In the genomic region with DNA sequence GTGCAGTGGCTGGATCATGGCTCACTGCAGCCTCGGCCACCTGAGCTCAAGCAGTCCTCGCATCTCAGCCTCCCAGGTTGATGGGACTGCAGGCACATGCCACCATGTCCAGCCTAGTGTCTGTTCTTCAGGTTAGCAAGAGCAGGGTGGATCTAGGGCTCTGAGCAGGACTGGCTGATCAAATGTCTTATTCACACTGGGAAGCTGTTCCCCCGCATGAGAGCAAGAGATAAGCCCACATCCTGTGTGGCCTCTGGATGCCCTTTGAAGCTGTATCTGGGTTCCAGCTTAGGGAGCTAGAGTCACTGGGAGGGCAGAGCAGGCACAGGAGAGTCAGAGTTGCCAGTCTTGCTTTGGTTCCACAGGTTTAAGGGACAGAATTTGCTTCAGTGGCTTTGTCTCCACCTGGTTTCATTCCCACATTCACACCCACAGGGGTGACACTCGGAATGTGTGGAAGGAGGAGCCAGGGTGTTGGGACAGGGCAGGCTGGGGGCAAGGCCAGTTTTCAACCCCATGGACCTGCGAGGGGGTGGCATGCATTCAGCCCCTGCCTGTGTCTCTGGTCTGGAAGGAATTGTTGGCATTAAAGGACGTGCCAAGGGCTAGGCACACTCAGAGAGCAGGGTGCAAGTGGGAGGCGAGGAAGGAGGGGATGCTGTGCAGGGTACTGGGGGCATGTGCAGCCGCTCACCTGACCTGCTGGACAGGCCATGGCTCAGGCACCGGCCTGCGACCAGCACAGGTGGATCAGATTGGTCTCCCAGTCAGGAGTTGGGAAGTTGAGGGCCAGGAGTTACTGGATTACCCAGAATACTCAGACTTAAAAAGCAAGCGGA, we compare ENCODE assay signal across 14 cellular contexts. TPM values are rescaled to one million over a fixed set of nuclear protein-coding genes. Genes with fewer than 3 reads are reported as not detected.
A peak's percentile ranks its signal among the peaks of the same experiment; 100 is the strongest.
DNase-seq lines count a peak whose midpoint lies in the region; ATAC-seq, FAIRE-seq and TF ChIP-seq lines count a peak whose summit lies in the region.
"Had no signal": no experiment of that assay in that cellular context is flagged by ENCODE, and none has a peak within 500 bp of the region (broad histone marks: within the 10 kb centered on the region; RNA-seq: fewer than 3 reads in every experiment).

No MANE protein-coding gene starts in this region.

- TF ChIP-seq CTCF in activated B cell treated with CpG ODN at 0.5 μM for 24 hours (IDR thresholded peaks at IDR 0.05) (no peak), PC-3 (conservative IDR thresholded peaks at IDR 0.05; ENCODE audit: low read depth, low read length) (no peak), gastrocnemius medialis (IDR thresholded peaks at IDR 0.05 in 4 of 5, conservative IDR thresholded peaks at IDR 0.05 in 1 of 5) (no peak)

- no TSS peak for BruUV-seq in PC-3 (replicated peaks; lab: Mats Ljungman, UMichigan)

- H3K4me1 ChIP-seq in CD4-positive, CD25-positive, alpha-beta regulatory T cell (ENCODE audit: control insufficient read depth, insufficient read depth, low read length, poor library complexity, severe bottlenecking) = peaks cover 26% of the 10 kb centered on the region
- H3K4me1 ChIP-seq in PC-3 (ENCODE audit: insufficient read depth, low read length) (no peaks in the 10 kb centered on the region), gastrocnemius medialis (no peaks in the 10 kb centered on the region)

- no peak overlapping the region for H3K9ac ChIP-seq in PC-3 (ENCODE audit: low read length)

- H4K20me1 ChIP-seq in PC-3 (ENCODE audit: low read length) = no peaks in the 10 kb centered on the region

- H3K4me3 ChIP-seq in CD4-positive, CD25-positive, alpha-beta regulatory T cell (ENCODE audit: low read depth, low read length) = no peak overlapping the region
- no peak overlapping the region for H3K4me3 ChIP-seq in PC-3 (ENCODE audit: low read length)
- no peak overlapping the region for H3K4me3 ChIP-seq in gastrocnemius medialis

- no peaks in the 10 kb centered on the region for H3K79me2 ChIP-seq in PC-3 (ENCODE audit: low read length)

- POLR2A ChIA-PET in activated B cell treated with CpG ODN at 0.5 μM for 24 hours (lab: Charles Lee) (interaction anchor here (5.4 kb wide), 1 partner anchor 9 kb away, joined by 37 read pairs; no protein-coding TSS in a partner anchor), PC-3 (lab: Charles Lee; ENCODE audit: unreplicated experiment) (no interaction called here)

- peak; percentile 48 for FAIRE-seq in GM12891 (lab: Jason Lieb, UNC)
- FAIRE-seq: H54 had no signal

- no peak overlapping the region for H2AFZ ChIP-seq in PC-3 (ENCODE audit: low read length)

- H3K27me3 Mint-ChIP-seq in CD4-positive, CD25-positive, alpha-beta regulatory T cell = no peaks in the 10 kb centered on the region
- H3K27me3 Mint-ChIP-seq in activated B cell treated with CpG ODN at 0.5 μM for 24 hours = no peaks in the 10 kb centered on the region
- H3K27me3 Mint-ChIP-seq: CD4-positive, alpha-beta T cell; naive thymus-derived CD8-positive, alpha-beta T cell had no signal

- H3K9me2 ChIP-seq in PC-3 (replicated peaks; ENCODE audit: low read length) = no peaks in the 10 kb centered on the region

- no peaks in the 10 kb centered on the region for H3K9me3 ChIP-seq in CD4-positive, CD25-positive, alpha-beta regulatory T cell (ENCODE audit: control insufficient read depth in 2 of 2, low read length in 2 of 2)
- H3K9me3 ChIP-seq in PC-3 (ENCODE audit: low read length) (no peaks in the 10 kb centered on the region), gastrocnemius medialis (no peaks in the 10 kb centered on the region)

- H3F3A ChIP-seq in PC-3 (ENCODE audit: low read length, unreplicated experiment) = no peaks in the 10 kb centered on the region

- in situ Hi-C loops in gastrocnemius medialis (cut with MboI; ENCODE audit: low sequenced_read_pairs in 4 of 4) = no loop called here

- intact Hi-C loops in activated B cell treated with CpG ODN at 0.5 μM for 24 hours (cut with micrococcal nuclease) = no loop called here
- intact Hi-C loops in PC-3 (cut with micrococcal nuclease) = no loop called here
- intact Hi-C loops in gastrocnemius medialis (cut with DNase I; ENCODE audit: low total_unique reads) = no loop called here

- peaks cover 34% of the 10 kb centered on the region for H3K36me3 Mint-ChIP-seq in CD4-positive, CD25-positive, alpha-beta regulatory T cell
- peaks cover 32% of the 10 kb centered on the region for H3K36me3 Mint-ChIP-seq in activated B cell treated with CpG ODN at 0.5 μM for 24 hours (ENCODE audit: low read depth)

- H3K4me3 Mint-ChIP-seq in CD4-positive, CD25-positive, alpha-beta regulatory T cell = no peak overlapping the region
- H3K4me3 Mint-ChIP-seq in activated B cell treated with CpG ODN at 0.5 μM for 24 hours = no peak overlapping the region
- H3K4me3 Mint-ChIP-seq: CD4-positive, alpha-beta T cell had no signal

- H3K4me1 Mint-ChIP-seq in CD4-positive, CD25-positive, alpha-beta regulatory T cell = peaks cover 18 to 53% (median 35%) of the 10 kb centered on the region in 4 donors
- H3K4me1 Mint-ChIP-seq in activated B cell treated with CpG ODN at 0.5 μM for 24 hours = peaks cover 81% of the 10 kb centered on the region

- H3K36me3 ChIP-seq in CD4-positive, CD25-positive, alpha-beta regulatory T cell (ENCODE audit: control insufficient read depth, insufficient read depth, low read length) = peaks cover 17% of the 10 kb centered on the region
- H3K36me3 ChIP-seq in PC-3 (ENCODE audit: low read depth, low read length) (no peaks in the 10 kb centered on the region), gastrocnemius medialis (no peaks in the 10 kb centered on the region)

- TF ChIP-seq POLR2A in GM12891 (IDR thresholded peaks at IDR 0.05; ENCODE audit: low read depth, low read length) = no peak
- no peak for TF ChIP-seq POLR2A in gastrocnemius medialis (IDR thresholded peaks at IDR 0.05)

- H3K27ac Mint-ChIP-seq in CD4-positive, CD25-positive, alpha-beta regulatory T cell = peak overlapping the region; percentile 27 to 87 (median 84)
- peak overlapping the region; percentile 16 for H3K27ac Mint-ChIP-seq in activated B cell treated with CpG ODN at 0.5 μM for 24 hours
- H3K27ac Mint-ChIP-seq: CD4-positive, alpha-beta T cell had no signal

- peak in 1 of 3 donors; percentile 49 for DNase-seq in CD4-positive, CD25-positive, alpha-beta regulatory T cell
- DNase-seq in GM12891 (ENCODE audit: insufficient read length, low spot score) = no peak
- no peak for DNase-seq in activated B cell treated with CpG ODN at 0.5 μM for 24 hours
- no peak for DNase-seq in left lobe of liver (ENCODE audit: low spot score)
- no peak for DNase-seq in effector CD4-positive, alpha-beta T cell
- DNase-seq in PC-3 = no peak
- DNase-seq in gastrocnemius medialis = no peak
- DNase-seq: CD4-positive, alpha-beta T cell; left colon; naive thymus-derived CD8-positive, alpha-beta T cell; NCI-H1417; NCI-H69; substantia nigra had no signal

- CTCF ChIA-PET in activated B cell treated with CpG ODN at 0.5 μM for 24 hours (lab: Charles Lee) = no interaction called here
- CTCF ChIA-PET in PC-3 (lab: Charles Lee) = no interaction called here

- H3K9me3 Mint-ChIP-seq in CD4-positive, CD25-positive, alpha-beta regulatory T cell = no peaks in the 10 kb centered on the region
- no peaks in the 10 kb centered on the region for H3K9me3 Mint-ChIP-seq in activated B cell treated with CpG ODN at 0.5 μM for 24 hours
- H3K9me3 Mint-ChIP-seq: CD4-positive, alpha-beta T cell; naive thymus-derived CD8-positive, alpha-beta T cell had no signal

- peak in 1 of 2 donors; percentile 28 for ATAC-seq in CD4-positive, CD25-positive, alpha-beta regulatory T cell (ENCODE audit: low read depth in 2 of 2)
- no peak for ATAC-seq in activated B cell treated with CpG ODN at 0.5 μM for 24 hours (ENCODE audit: low read depth)
- ATAC-seq in left lobe of liver = peak; percentile 43
- no peak for ATAC-seq in PC-3
- ATAC-seq in gastrocnemius medialis = no peak
- ATAC-seq: left colon had no signal

- H3K27me3 ChIP-seq in CD4-positive, CD25-positive, alpha-beta regulatory T cell (ENCODE audit: control insufficient read depth, insufficient read depth, low read length) = no peaks in the 10 kb centered on the region
- peaks cover 36% of the 10 kb centered on the region for H3K27me3 ChIP-seq in PC-3 (ENCODE audit: low read length)
- no peaks in the 10 kb centered on the region for H3K27me3 ChIP-seq in gastrocnemius medialis

- H3K4me2 ChIP-seq in PC-3 (ENCODE audit: low read length) = no peak overlapping the region

- no peak overlapping the region for H3K27ac ChIP-seq in CD4-positive, CD25-positive, alpha-beta regulatory T cell (ENCODE audit: insufficient read depth, low read length, poor library complexity, severe bottlenecking)
- no peak overlapping the region for H3K27ac ChIP-seq in PC-3 (ENCODE audit: low read length)
- H3K27ac ChIP-seq in gastrocnemius medialis = no peak overlapping the region

TF ChIP-seq in GM12891, 5 proteins besides CTCF, POLR2A, EP300 and RAD21:
- TF ChIP-seq SPI1 (IDR thresholded peaks at IDR 0.05; ENCODE audit: low read depth, low read length) (no peak), POLR2AphosphoS5 (IDR thresholded peaks at IDR 0.05; ENCODE audit: low read depth, low read length) (no peak), PAX5 (IDR thresholded peaks at IDR 0.05; ENCODE audit: insufficient read depth, low read length, severe bottlenecking) (no peak), TAF1 (IDR thresholded peaks at IDR 0.05; ENCODE audit: low read depth, low read length) (no peak), POU2F2 (IDR thresholded peaks at IDR 0.05; ENCODE audit: low read depth, low read length) (no peak)

RNA-seq across cellular contexts. Expression of a gene that starts 24.5 kb away (rescaled TPM):
- 61.3 TPM for total RNA-seq in CD4-positive, CD25-positive, alpha-beta regulatory T cell
- polyA plus RNA-seq in CD4-positive, CD25-positive, alpha-beta regulatory T cell = 10 to 100 TPM; 42.2 to 58.3 (median 49.1) TPM
- 29.4 TPM for polyA plus RNA-seq in GM12891 (2012; ENCODE audit: low read depth, missing spikeins)
- 77.7 and 79.2 TPM in 2 replicates for total RNA-seq in activated B cell treated with CpG ODN at 0.5 μM for 24 hours
- 45.6 TPM for total RNA-seq in left lobe of liver
- 27.1 and 33.5 TPM in 2 replicates for total RNA-seq in PC-3 (2014; rRNA removed)
- 10 to 100 TPM in 1 of 4 donors, 1 to 10 TPM in 3; 3.0 to 15.2 (median 7.0) TPM for total RNA-seq in gastrocnemius medialis

RNA-seq across cellular contexts. Expression of a gene that starts 37.6 kb away (rescaled TPM):
- total RNA-seq in CD4-positive, CD25-positive, alpha-beta regulatory T cell = 72.4 TPM
- polyA plus RNA-seq in CD4-positive, CD25-positive, alpha-beta regulatory T cell = 100 to 1,000 TPM in 1 of 4 donors, 10 to 100 TPM in 3; 72.9 to 111 (median 77.8) TPM
- polyA plus RNA-seq in GM12891 (2012; ENCODE audit: low read depth, missing spikeins) = 118 TPM
- total RNA-seq in activated B cell treated with CpG ODN at 0.5 μM for 24 hours = 121 and 140 TPM in 2 replicates
- total RNA-seq in left lobe of liver = 69.5 TPM
- 203 and 207 TPM in 2 replicates for total RNA-seq in PC-3 (2014; rRNA removed)
- total RNA-seq in gastrocnemius medialis = 100 to 1,000 TPM; 114 to 179 (median 149) TPM
